Comparison of ENCODE assay signal across 1 cellular context in genomic region chr2:197847666-197848401, GRCh38.
TF ChIP-seq lines count a peak whose summit lies in the region.

No MANE protein-coding gene starts in this region.

TF ChIP-seq in H1, 55 proteins besides CTCF, POLR2A, EP300 and RAD21 (continued from another document):
- TF ChIP-seq NRF1 (IDR thresholded peaks at IDR 0.05; ENCODE audit: low read depth, low read length) (no peak), JUND (IDR thresholded peaks at IDR 0.05; ENCODE audit: low read length) (no peak), TCF12 (IDR thresholded peaks at IDR 0.05; ENCODE audit: low read depth, low read length) (no peak)
TF ChIP-seq in H1: peak in this region for 0.
